33 cellular contexts compared by ENCODE assay signal in the genomic region with DNA sequence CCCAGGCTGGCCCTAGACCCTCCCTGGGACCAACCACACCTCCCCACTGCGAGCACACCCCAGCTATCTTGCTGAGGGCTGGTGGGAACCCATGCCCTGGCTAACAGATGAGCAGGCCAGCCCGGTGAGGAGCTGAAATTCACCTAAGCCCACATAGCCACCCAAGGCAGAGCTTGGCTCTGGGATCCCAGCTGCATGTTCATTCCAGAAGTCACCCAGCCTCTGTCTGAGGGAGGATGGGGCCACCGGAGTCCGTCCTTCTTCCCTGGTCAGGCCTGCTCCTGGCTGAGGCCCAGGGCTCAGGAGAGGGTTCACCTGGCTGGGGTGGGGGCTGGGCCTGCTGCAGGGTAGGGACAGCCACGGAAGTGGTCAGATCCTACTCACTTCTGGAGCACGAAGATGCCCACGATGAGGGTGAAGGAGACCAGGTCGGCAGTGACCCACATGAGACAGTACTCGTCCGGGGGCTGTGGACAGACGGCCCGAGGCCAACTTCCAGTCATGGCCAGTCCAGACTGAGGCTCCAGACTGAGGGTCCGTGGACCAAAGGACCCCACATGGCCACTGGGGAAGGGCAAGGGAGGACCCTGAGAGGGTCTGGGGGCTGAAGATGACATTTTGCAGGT.
"Had no signal": no experiment of that assay in that cellular context is flagged by ENCODE, and none has a peak within 500 bp of the region (broad histone marks: within the 10 kb centered on the region; RNA-seq: fewer than 3 reads in every experiment).

No MANE protein-coding gene starts in this region.

- DNase-seq: activated CD4-positive, alpha-beta T cell treated with anti-CD3 and anti-CD28 coated beads for 36 hours; activated CD4-positive, alpha-beta T cell treated with anti-CD3 and anti-CD28 coated beads, Interleukin-2, amount 10 ng/mL, durations not matched to agents 7 days and 5 days; activated CD4-positive, alpha-beta T cell treated with anti-CD3 and anti-CD28 coated beads, Interleukin-2, amount 50 U/mL, for 48 hours; activated CD8-positive, alpha-beta T cell treated with anti-CD3 and anti-CD28 coated beads, Interleukin-2, amount 10 ng/mL, durations not matched to agents 7 days and 5 days; activated gamma-delta T cell; activated naive CD4-positive, alpha-beta T cell treated with Interleukin-2 at 50 U/mL for 16 hours; activated naive CD8-positive, alpha-beta T cell treated with anti-CD3 and anti-CD28 coated beads, Interleukin-2, amount 10 ng/mL, durations not matched to agents 7 days and 5 days; activated T-cell treated with anti-CD3 and anti-CD28 coated beads, Interleukin-2, amount 50 U/mL, for 24 hours; amygdala; body of pancreas; NCI-H1092 treated with DMSO at 0.1 percent for 48 hours; NCI-H1417; NCI-H146; NCI-H187; NCI-H2029 treated with DMSO at 0.1 percent for 48 hours; NCI-H226; NCI-H446 treated with DMSO at 0.1 percent for 48 hours; NCI-H69; PC-3; SIG-M5; SW 1271; T-helper 1 cell; T-helper 2 cell; T-helper 9 cell had no signal

- H3K9me3 Mint-ChIP-seq: activated CD4-positive, alpha-beta T cell treated with anti-CD3 and anti-CD28 coated beads, Interleukin-2, amount 10 ng/mL, durations not matched to agents 7 days and 5 days; activated naive CD4-positive, alpha-beta T cell treated with anti-CD3 and anti-CD28 coated beads, Interleukin-2, amount 50 U/mL, for 24 hours; activated naive CD8-positive, alpha-beta T cell treated with anti-CD3 and anti-CD28 coated beads, Interleukin-2, amount 10 ng/mL, durations not matched to agents 7 days and 5 days; activated T-cell treated with anti-CD3 and anti-CD28 coated beads, Interleukin-2, amount 50 U/mL, for 24 hours; activated T-helper 2 cell treated with anti-CD3 and anti-CD28 coated beads, Interferon-gamma antibody, Interleukin-2, Interleukin-4, amounts not matched to agents 10 μg/mL and 5 μg/mL and 100 μg/mL, durations not matched to agents 14 hours and 24 hours and 36 hours had no signal

- H3K4me1 Mint-ChIP-seq: activated CD4-positive, alpha-beta T cell treated with anti-CD3 and anti-CD28 coated beads for 36 hours; activated CD4-positive, alpha-beta T cell treated with anti-CD3 and anti-CD28 coated beads, Interleukin-2, amount 10 ng/mL, durations not matched to agents 7 days and 5 days; activated naive CD4-positive, alpha-beta T cell treated with anti-CD3 and anti-CD28 coated beads, Interleukin-2, amount 50 U/mL, for 24 hours; activated naive CD8-positive, alpha-beta T cell treated with anti-CD3 and anti-CD28 coated beads, Interleukin-2, amount 10 ng/mL, durations not matched to agents 7 days and 5 days had no signal

- ATAC-seq: activated CD4-positive, alpha-beta T cell treated with anti-CD3 and anti-CD28 coated beads for 36 hours; activated CD4-positive, CD25-positive, alpha-beta regulatory T cell treated with anti-CD3 and anti-CD28 coated beads, Interleukin-2, amount 50 U/mL, for 24 hours; activated CD8-positive, alpha-beta T cell treated with anti-CD3 and anti-CD28 coated beads, Interleukin-2, amount 10 ng/mL, durations not matched to agents 7 days and 5 days; body of pancreas; Right ventricle myocardium inferior had no signal

- H3K4me3 ChIP-seq: body of pancreas, breast epithelium had no signal

- H3K36me3 ChIP-seq: breast epithelium had no signal

- H3K36me3 Mint-ChIP-seq: activated naive CD4-positive, alpha-beta T cell treated with anti-CD3 and anti-CD28 coated beads, Interleukin-2, amount 50 U/mL, for 24 hours had no signal

- H3K27ac ChIP-seq: body of pancreas, breast epithelium, KMS-11, RWPE1 had no signal

- H3K27me3 Mint-ChIP-seq: activated CD4-positive, alpha-beta T cell treated with anti-CD3 and anti-CD28 coated beads for 36 hours; activated naive CD4-positive, alpha-beta T cell treated with anti-CD3 and anti-CD28 coated beads, Interleukin-2, amount 50 U/mL, for 24 hours; activated naive CD8-positive, alpha-beta T cell treated with anti-CD3 and anti-CD28 coated beads, Interleukin-2, amount 10 ng/mL, durations not matched to agents 7 days and 5 days; activated T-cell treated with anti-CD3 and anti-CD28 coated beads, Interleukin-2, amount 50 U/mL, for 24 hours had no signal

- H3K27ac Mint-ChIP-seq: activated CD4-positive, alpha-beta T cell treated with anti-CD3 and anti-CD28 coated beads for 36 hours; activated CD4-positive, alpha-beta T cell treated with anti-CD3 and anti-CD28 coated beads, Interleukin-2, amount 10 ng/mL, durations not matched to agents 7 days and 5 days; activated CD8-positive, alpha-beta T cell treated with anti-CD3 and anti-CD28 coated beads, Interleukin-2, amount 10 ng/mL, durations not matched to agents 7 days and 5 days; activated naive CD4-positive, alpha-beta T cell treated with anti-CD3 and anti-CD28 coated beads, Interleukin-2, amount 50 U/mL, for 24 hours; activated T-cell treated with anti-CD3 and anti-CD28 coated beads, Interleukin-2, amount 50 U/mL, for 24 hours; activated T-helper 2 cell treated with anti-CD3 and anti-CD28 coated beads, Interferon-gamma antibody, Interleukin-2, Interleukin-4, amounts not matched to agents 10 μg/mL and 5 μg/mL and 100 μg/mL, durations not matched to agents 14 hours and 24 hours and 36 hours had no signal

- FAIRE-seq: astrocyte, RCC 7860 had no signal

- H3K9ac ChIP-seq: KMS-11 had no signal

- H3K9me3 ChIP-seq: body of pancreas, breast epithelium had no signal

- H3K4me2 ChIP-seq: KMS-11 had no signal

- H3K4me3 Mint-ChIP-seq: activated CD4-positive, alpha-beta T cell treated with anti-CD3 and anti-CD28 coated beads for 36 hours; activated CD4-positive, alpha-beta T cell treated with anti-CD3 and anti-CD28 coated beads, Interleukin-2, amount 10 ng/mL, durations not matched to agents 7 days and 5 days; activated CD8-positive, alpha-beta T cell treated with anti-CD3 and anti-CD28 coated beads, Interleukin-2, amount 10 ng/mL, durations not matched to agents 7 days and 5 days; activated naive CD4-positive, alpha-beta T cell treated with anti-CD3 and anti-CD28 coated beads, Interleukin-2, amount 50 U/mL, for 24 hours; activated naive CD8-positive, alpha-beta T cell treated with anti-CD3 and anti-CD28 coated beads, Interleukin-2, amount 10 ng/mL, durations not matched to agents 7 days and 5 days; activated T-cell treated with anti-CD3 and anti-CD28 coated beads, Interleukin-2, amount 50 U/mL, for 24 hours had no signal

- H3K27me3 ChIP-seq: body of pancreas, breast epithelium had no signal

- H3K4me1 ChIP-seq: body of pancreas, breast epithelium had no signal
